In genomic region chr18:57585846-57586242, GRCh38 we compare ENCODE assay signal across 8 cellular contexts. TPM values are rescaled to one million over a fixed set of nuclear protein-coding genes. Genes with fewer than 3 reads are reported as not detected.
DNase-seq lines count a peak whose midpoint lies in the region; ATAC-seq and TF ChIP-seq lines count a peak whose summit lies in the region.

No MANE protein-coding gene starts in this region.

- ATAC-seq in GM18907 (IDR thresholded peaks at IDR 0.05; ENCODE audit: unreplicated experiment) (peak; percentile 8), RWPE2 (ENCODE audit: low read depth) (peak; percentile 9)

- peak overlapping the region; percentile 98 for H2AFZ ChIP-seq in osteoblast (ENCODE audit: low read length)

- POLR2A ChIA-PET in AG04449 (lab: Yijun Ruan, JAX) = interaction anchor here (0.7 kb wide), 1 partner anchor 13 kb away, joined by 3 read pairs; no protein-coding TSS in a partner anchor

- H3K9me3 ChIP-seq in RWPE2 (ENCODE audit: severe bottlenecking) (no peaks in the 10 kb centered on the region), osteoblast (ENCODE audit: low read depth, low read length) (no peaks in the 10 kb centered on the region)

- peaks cover 9% of the 10 kb centered on the region for H3K79me2 ChIP-seq in osteoblast (ENCODE audit: insufficient read depth, low read length)

- H3K27me3 ChIP-seq in RWPE2 (ENCODE audit: insufficient read depth, poor library complexity, severe bottlenecking) (no peaks in the 10 kb centered on the region), osteoblast (ENCODE audit: insufficient read depth, low read length) (no peaks in the 10 kb centered on the region)

- H3K4me3 ChIP-seq in AG04449 (ENCODE audit: low read depth, low read length) = peak overlapping the region; percentile 74
- H3K4me3 ChIP-seq in RWPE2 (ENCODE audit: severe bottlenecking) = peak overlapping the region; percentile 82
- peak overlapping the region; percentile 88 for H3K4me3 ChIP-seq in osteoblast (ENCODE audit: insufficient read depth, low read length)

- no peak for DNase-seq in AG04449 (ENCODE audit: low read depth, low spot score)
- DNase-seq in RWPE2 (ENCODE audit: low spot score) = no peak
- DNase-seq in epithelial cell of prostate (ENCODE audit: low read depth, low spot score) = no peak
- no peak for DNase-seq in osteoblast (ENCODE audit: insufficient read length, low spot score, missing footprints)
- no peak for DNase-seq in HuH-7.5 (ENCODE audit: low spot score)
- no peak for DNase-seq in NCI-H82 (lab: John Stamatoyannopoulos, UW)
- DNase-seq in NCI-H2107 (lab: John Stamatoyannopoulos, UW) = no peak

- H3K36me3 ChIP-seq in RWPE2 (ENCODE audit: low read depth) (no peaks in the 10 kb centered on the region), osteoblast (ENCODE audit: insufficient read depth, low read length) (peaks cover 10% of the 10 kb centered on the region)

- TF ChIP-seq CTCF in AG04449 (IDR thresholded peaks at IDR 0.05; ENCODE audit: insufficient read depth, low read length, missing control alignments) (no peak), RWPE2 (IDR thresholded peaks at IDR 0.05; ENCODE audit: poor library complexity, severe bottlenecking) (no peak), osteoblast (IDR thresholded peaks at IDR 0.05; ENCODE audit: extremely low read depth, low read depth, low read length) (no peak)

- H3K27ac ChIP-seq in RWPE2 (ENCODE audit: poor library complexity, severe bottlenecking) = peak overlapping the region; percentile 41
- H3K27ac ChIP-seq in epithelial cell of prostate = peak overlapping the region; percentile 70
- peak overlapping the region; percentile 59 for H3K27ac ChIP-seq in osteoblast (ENCODE audit: low read depth, low read length)

- H4K20me1 ChIP-seq in osteoblast (ENCODE audit: insufficient read depth, low read length) = peaks cover 4% of the 10 kb centered on the region

- peak overlapping the region; percentile 99 for H3K4me2 ChIP-seq in osteoblast (ENCODE audit: insufficient read depth, low read length)

- CTCF ChIA-PET in AG04449 (lab: Yijun Ruan, JAX) = interaction anchor here (2.1 kb wide), 1 partner anchor 9 kb away, joined by 6 read pairs; no protein-coding TSS in a partner anchor

- peaks cover 8% of the 10 kb centered on the region for H3K4me1 ChIP-seq in RWPE2 (ENCODE audit: insufficient read depth, poor library complexity, severe bottlenecking)
- peaks cover 10% of the 10 kb centered on the region for H3K4me1 ChIP-seq in osteoblast (ENCODE audit: insufficient read depth, low read length)

RNA-seq across cellular contexts. Expression of gene FECH, which starts 0.7 kb away (rescaled TPM):
- total RNA-seq in osteoblast = 32.2 and 38.0 TPM in 2 replicates

RNA-seq across cellular contexts. Expression of gene NARS1, which starts 35.8 kb away (rescaled TPM):
- 190 and 222 TPM in 2 replicates for total RNA-seq in osteoblast
